ENCODE assay signal across 22 cellular contexts in genomic region chr4:136651932-136652331, GRCh38.
"Had no signal": no experiment of that assay in that cellular context is flagged by ENCODE, and none has a peak within 500 bp of the region (broad histone marks: within the 10 kb centered on the region; RNA-seq: fewer than 3 reads in every experiment).

No MANE protein-coding gene starts in this region.

- H3K4me1 Mint-ChIP-seq: memory B cell, nephron progenitor cell had no signal

- H3K4me1 ChIP-seq: upper lobe of left lung had no signal

- H3K27ac ChIP-seq: pancreas, upper lobe of left lung had no signal

- H3K27me3 ChIP-seq: upper lobe of left lung had no signal

- H3K9me3 Mint-ChIP-seq: activated T-helper 1 cell treated with anti-CD3 and anti-CD28 coated beads, Interleukin-12 subunit alpha, Interleukin-12 subunit beta, Interleukin-2, Interleukin-4 antibody, amounts not matched to agents 30 ng/mL and 10 ng/mL and 1 ng/mL, durations not matched to agents 14 hours and 24 hours and 36 hours; dendritic cell treated with granulocyte-macrophage colony-stimulating factor and Interleukin-4, amounts not matched to agents 40 ng/mL and 50 ng/mL, for 4 days; memory B cell; nephron progenitor cell had no signal

- H3K4me3 Mint-ChIP-seq: activated CD8-positive, alpha-beta T cell treated with anti-CD3 and anti-CD28 coated beads, Interleukin-2, amount 10 ng/mL, durations not matched to agents 7 days and 5 days; activated T-helper 1 cell treated with anti-CD3 and anti-CD28 coated beads, Interleukin-12 subunit alpha, Interleukin-12 subunit beta, Interleukin-2, Interleukin-4 antibody, amounts not matched to agents 30 ng/mL and 10 ng/mL and 1 ng/mL, durations not matched to agents 14 hours and 24 hours and 36 hours; dendritic cell treated with granulocyte-macrophage colony-stimulating factor and Interleukin-4, amounts not matched to agents 40 ng/mL and 50 ng/mL, for 4 days; memory B cell; nephron progenitor cell had no signal

- FAIRE-seq: pancreas had no signal

- H3K36me3 ChIP-seq: pancreas, upper lobe of left lung had no signal

- H3K9me3 ChIP-seq: pancreas, upper lobe of left lung had no signal

- H3K27ac Mint-ChIP-seq: activated CD8-positive, alpha-beta T cell treated with anti-CD3 and anti-CD28 coated beads, Interleukin-2, amount 10 ng/mL, durations not matched to agents 7 days and 5 days; activated T-helper 1 cell treated with anti-CD3 and anti-CD28 coated beads, Interleukin-12 subunit alpha, Interleukin-12 subunit beta, Interleukin-2, Interleukin-4 antibody, amounts not matched to agents 30 ng/mL and 10 ng/mL and 1 ng/mL, durations not matched to agents 14 hours and 24 hours and 36 hours; dendritic cell treated with granulocyte-macrophage colony-stimulating factor and Interleukin-4, amounts not matched to agents 40 ng/mL and 50 ng/mL, for 4 days; memory B cell; nephron progenitor cell had no signal

- DNase-seq: activated CD4-positive, alpha-beta T cell treated with anti-CD3 and anti-CD28 coated beads for 1 hour; activated CD4-positive, alpha-beta T cell treated with anti-CD3 and anti-CD28 coated beads, Interleukin-2, amount 50 U/mL, for 1 hour; activated CD8-positive, alpha-beta T cell treated with anti-CD3 and anti-CD28 coated beads, Interleukin-2, amount 10 ng/mL, durations not matched to agents 7 days and 5 days; activated gamma-delta T cell; activated naive CD4-positive, alpha-beta T cell treated with anti-CD3 and anti-CD28 coated beads, Interleukin-2, amount 50 U/mL, for 16 hours; aorta; effector CD4-positive, alpha-beta T cell; foreskin melanocyte; hippocampal formation; islet precursor cell; left colon; nephron progenitor cell; pancreas; right cardiac atrium; stimulated activated CD4-positive, alpha-beta T cell treated with anti-CD3 and anti-CD28 coated beads, Interleukin-12 subunit alpha, Interleukin-12 subunit beta, amount 100 ng/mL, for 4 hours; stimulated activated CD4-positive, alpha-beta T cell treated with anti-CD3 and anti-CD28 coated beads, Interleukin-4, amount 100 ng/mL, for 4 hours; stimulated activated naive CD8-positive, alpha-beta T cell treated with anti-CD3 and anti-CD28 coated beads, Interleukin-15, Interleukin-2, amounts not matched to agents 100 U/mL and 50 U/mL, for 24 hours; T-helper 1 cell; upper lobe of left lung had no signal

- ATAC-seq: activated CD8-positive, alpha-beta T cell treated with anti-CD3 and anti-CD28 coated beads, Interleukin-2, amount 10 ng/mL, durations not matched to agents 7 days and 5 days; left colon; right cardiac atrium; stimulated activated naive CD8-positive, alpha-beta T cell treated with anti-CD3 and anti-CD28 coated beads, Interleukin-15, Interleukin-2, amounts not matched to agents 100 U/mL and 50 U/mL, for 24 hours had no signal

- H3K27me3 Mint-ChIP-seq: dendritic cell treated with granulocyte-macrophage colony-stimulating factor and Interleukin-4, amounts not matched to agents 40 ng/mL and 50 ng/mL, for 4 days; memory B cell had no signal

- H3K4me3 ChIP-seq: pancreas, upper lobe of left lung had no signal

- H3K36me3 Mint-ChIP-seq: memory B cell had no signal
